10 cellular contexts compared by ENCODE assay signal in the genomic region with DNA sequence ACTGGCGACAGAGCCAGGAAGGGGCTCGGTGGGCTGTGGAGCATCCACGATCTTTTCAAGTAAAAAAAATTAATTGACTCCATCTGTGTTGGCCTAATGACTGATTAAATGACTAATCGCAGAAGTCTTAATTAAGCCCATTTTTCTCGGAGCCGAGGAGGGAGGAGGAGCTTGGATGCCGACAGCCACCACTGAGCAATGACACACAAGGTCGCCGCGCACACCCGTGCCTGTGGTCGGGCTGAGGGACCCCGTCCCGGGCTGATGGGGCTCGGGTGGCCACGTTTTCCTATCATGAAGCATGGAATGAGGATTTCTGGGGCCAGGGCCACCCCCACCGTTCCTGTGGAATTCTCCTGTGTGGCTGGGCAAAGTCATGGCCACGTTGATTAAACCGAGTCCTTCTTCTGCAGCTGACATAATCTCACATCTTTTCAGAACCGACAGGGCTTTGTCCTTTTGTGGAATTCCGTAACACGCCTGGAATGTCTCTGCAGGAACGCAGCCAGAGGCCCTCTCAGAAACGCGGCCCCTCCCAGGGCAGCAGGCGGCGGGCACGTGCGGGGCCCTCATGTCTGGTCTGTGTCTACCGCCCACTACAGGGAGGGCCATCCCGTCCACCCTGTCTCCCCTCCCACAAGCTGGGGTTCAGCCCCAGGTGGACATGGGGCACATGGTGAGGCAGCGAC.
DNase-seq lines count a peak whose midpoint lies in the region; ATAC-seq and TF ChIP-seq lines count a peak whose summit lies in the region.
"Had no signal": no experiment of that assay in that cellular context is flagged by ENCODE, and none has a peak within 500 bp of the region (broad histone marks: within the 10 kb centered on the region; RNA-seq: fewer than 3 reads in every experiment).

No MANE protein-coding gene starts in this region.

- H3K36me3 Mint-ChIP-seq in endodermal cell (ENCODE audit: low read depth) = no peaks in the 10 kb centered on the region
- no peaks in the 10 kb centered on the region for H3K36me3 Mint-ChIP-seq in natural killer cell treated with Interleukin-12 subunit alpha and Interleukin-12 subunit beta and Interleukin-15 and Interleukin-18, amount 100 ng/mL, for 72 hours

- no peak overlapping the region for H3K4me3 Mint-ChIP-seq in endodermal cell
- no peak overlapping the region for H3K4me3 Mint-ChIP-seq in natural killer cell treated with Interleukin-12 subunit alpha and Interleukin-12 subunit beta and Interleukin-15 and Interleukin-18, amount 100 ng/mL, for 72 hours

- H3K27ac ChIP-seq in HEK293 (ENCODE audit: extremely low read depth, low read depth, low read length) (no peak overlapping the region), endodermal cell (ENCODE audit: low read depth, low read length) (peak overlapping the region; percentile 66), A673 (ENCODE audit: low read depth, low read length, poor library complexity, severe bottlenecking) (no peak overlapping the region)

- H3K36me3 ChIP-seq in HEK293 (ENCODE audit: control insufficient read depth in 2 of 2, insufficient read depth in 1 of 2, low read length in 2 of 2) (no peaks in the 10 kb centered on the region), endodermal cell (ENCODE audit: control insufficient read depth, insufficient read depth, low read length) (no peaks in the 10 kb centered on the region), A673 (ENCODE audit: insufficient read depth, low read length, poor library complexity, severe bottlenecking) (no peaks in the 10 kb centered on the region)

- H3K4me1 ChIP-seq in HEK293 (ENCODE audit: control insufficient read depth, insufficient read depth, low read length) = no peaks in the 10 kb centered on the region
- H3K4me1 ChIP-seq in endodermal cell (ENCODE audit: control insufficient read depth, insufficient read depth, low read length) = no peaks in the 10 kb centered on the region
- H3K4me1 ChIP-seq in A673 (ENCODE audit: insufficient read depth, low read length, poor library complexity, severe bottlenecking) = no peaks in the 10 kb centered on the region

- DNase-seq in endodermal cell = no peak
- peak; percentile 63 to 94 for DNase-seq in lower leg skin (ENCODE audit: low spot score in 2 of 2)
- DNase-seq in stromal cell of bone marrow (ENCODE audit: low read depth) = peak; percentile 43
- DNase-seq in stimulated activated CD4-positive, alpha-beta T cell treated with anti-CD3 and anti-CD28 coated beads, Interleukin-15, amount 100 ng/mL, for 24 hours = no peak
- no peak for DNase-seq in natural killer cell treated with Interleukin-12 subunit alpha and Interleukin-12 subunit beta and Interleukin-15 and Interleukin-18, amount 100 ng/mL, for 72 hours (ENCODE audit: low spot score)
- no peak for DNase-seq in A673 (ENCODE audit: low spot score)
- DNase-seq: activated CD4-positive, alpha-beta T cell treated with anti-CD3 and anti-CD28 coated beads for 4 hours; amygdala had no signal

- CTCF ChIA-PET in HEK293 (lab: Yijun Ruan, JAX) (no interaction called here), A673 (lab: Charles Lee) (no interaction called here)

- H3K27me3 ChIP-seq in endodermal cell (ENCODE audit: control insufficient read depth, insufficient read depth, low read length, poor library complexity, severe bottlenecking) (no peaks in the 10 kb centered on the region), A673 (replicated peaks; ENCODE audit: insufficient read depth, low read depth, low read length, poor library complexity) (no peaks in the 10 kb centered on the region)

- intact Hi-C loops in lower leg skin (cut with DNase I; ENCODE audit: low total_unique reads) (no loop called here), A673 (cut with micrococcal nuclease; ENCODE audit: unreplicated experiment) (no loop called here)

- no peak overlapping the region for H3K9ac ChIP-seq in endodermal cell (ENCODE audit: extremely low read depth, low read length, poor library complexity, severe bottlenecking)

- ATAC-seq in GM21723 (IDR thresholded peaks at IDR 0.05; ENCODE audit: unreplicated experiment) = no peak
- no peak for ATAC-seq in natural killer cell treated with Interleukin-12 subunit alpha and Interleukin-12 subunit beta and Interleukin-15 and Interleukin-18, amount 100 ng/mL, for 72 hours

- H3K4me1 Mint-ChIP-seq in endodermal cell = no peaks in the 10 kb centered on the region
- H3K4me1 Mint-ChIP-seq in natural killer cell treated with Interleukin-12 subunit alpha and Interleukin-12 subunit beta and Interleukin-15 and Interleukin-18, amount 100 ng/mL, for 72 hours (ENCODE audit: low read depth in 2 of 2) = peaks cover 0 to 5% of the 10 kb centered on the region in 2 donors

- TF ChIP-seq POLR2A in lower leg skin (IDR thresholded peaks at IDR 0.05) = no peak

- TF ChIP-seq CTCF in HEK293 (tag by site-specific recombination; IDR thresholded peaks at IDR 0.05) (no peak), endodermal cell (conservative IDR thresholded peaks at IDR 0.05) (no peak), lower leg skin (IDR thresholded peaks at IDR 0.05) (no peak), A673 (conservative IDR thresholded peaks at IDR 0.05; ENCODE audit: low read depth, low read length) (no peak)

- POLR2A ChIA-PET in HEK293 (lab: Yijun Ruan, JAX) = no interaction called here
- POLR2A ChIA-PET in A673 (lab: Charles Lee; ENCODE audit: low non-redundant PET) = no interaction called here

- BruUV-seq in A673 (replicated peaks; lab: Mats Ljungman, UMichigan) = no TSS peak

- peaks cover 8% of the 10 kb centered on the region for H3K9me3 Mint-ChIP-seq in endodermal cell
- H3K9me3 Mint-ChIP-seq in natural killer cell treated with Interleukin-12 subunit alpha and Interleukin-12 subunit beta and Interleukin-15 and Interleukin-18, amount 100 ng/mL, for 72 hours = no peaks in the 10 kb centered on the region

- 87 to 94% methylated on average over 24 to 32 of the region's 32 CpGs for WGBS in endodermal cell (ENCODE audit: insufficient coverage in 1 of 2, insufficient read length in 1 of 2), 2 experiments
- WGBS in lower leg skin, 2 donors = 32 to 34% methylated on average over 23 to 32 of the region's 32 CpGs

- H3K27ac Mint-ChIP-seq in endodermal cell = no peak overlapping the region
- H3K27ac Mint-ChIP-seq in natural killer cell treated with Interleukin-12 subunit alpha and Interleukin-12 subunit beta and Interleukin-15 and Interleukin-18, amount 100 ng/mL, for 72 hours = no peak overlapping the region

- H3K9me3 ChIP-seq in HEK293 (ENCODE audit: control insufficient read depth, insufficient read depth, low read depth, low read length) (no peaks in the 10 kb centered on the region), endodermal cell (ENCODE audit: control insufficient read depth, low read length) (no peaks in the 10 kb centered on the region), A673 (ENCODE audit: low read depth, low read length, poor library complexity, severe bottlenecking) (no peaks in the 10 kb centered on the region)

- H3K4me3 ChIP-seq in HEK293 (ENCODE audit: low read depth, low read length) = no peak overlapping the region
- no peak overlapping the region for H3K4me3 ChIP-seq in endodermal cell (ENCODE audit: low read length)
- H3K4me3 ChIP-seq in lower leg skin (ENCODE audit: low read depth, poor library complexity, severe bottlenecking) = no peak overlapping the region
- no peak overlapping the region for H3K4me3 ChIP-seq in A673 (ENCODE audit: low read depth, low read length, poor library complexity, severe bottlenecking)

- peaks cover 3% of the 10 kb centered on the region for H3K27me3 Mint-ChIP-seq in endodermal cell (ENCODE audit: insufficient read depth)
- no peaks in the 10 kb centered on the region for H3K27me3 Mint-ChIP-seq in natural killer cell treated with Interleukin-12 subunit alpha and Interleukin-12 subunit beta and Interleukin-15 and Interleukin-18, amount 100 ng/mL, for 72 hours

TF ChIP-seq in HEK293, 187 proteins besides CTCF, POLR2A, EP300 and RAD21:
- TF ChIP-seq ZNF600 (tag by site-specific recombination; IDR thresholded peaks at IDR 0.05) (peak; percentile 48; the same call in 1 of the 2 replicates), ZBTB7A (tag by site-specific recombination; IDR thresholded peaks at IDR 0.05; ENCODE audit: low read depth) (no peak), ZNF350 (tag by site-specific recombination; IDR thresholded peaks at IDR 0.05) (no peak)
- TF ChIP-seq, protein P1, sequence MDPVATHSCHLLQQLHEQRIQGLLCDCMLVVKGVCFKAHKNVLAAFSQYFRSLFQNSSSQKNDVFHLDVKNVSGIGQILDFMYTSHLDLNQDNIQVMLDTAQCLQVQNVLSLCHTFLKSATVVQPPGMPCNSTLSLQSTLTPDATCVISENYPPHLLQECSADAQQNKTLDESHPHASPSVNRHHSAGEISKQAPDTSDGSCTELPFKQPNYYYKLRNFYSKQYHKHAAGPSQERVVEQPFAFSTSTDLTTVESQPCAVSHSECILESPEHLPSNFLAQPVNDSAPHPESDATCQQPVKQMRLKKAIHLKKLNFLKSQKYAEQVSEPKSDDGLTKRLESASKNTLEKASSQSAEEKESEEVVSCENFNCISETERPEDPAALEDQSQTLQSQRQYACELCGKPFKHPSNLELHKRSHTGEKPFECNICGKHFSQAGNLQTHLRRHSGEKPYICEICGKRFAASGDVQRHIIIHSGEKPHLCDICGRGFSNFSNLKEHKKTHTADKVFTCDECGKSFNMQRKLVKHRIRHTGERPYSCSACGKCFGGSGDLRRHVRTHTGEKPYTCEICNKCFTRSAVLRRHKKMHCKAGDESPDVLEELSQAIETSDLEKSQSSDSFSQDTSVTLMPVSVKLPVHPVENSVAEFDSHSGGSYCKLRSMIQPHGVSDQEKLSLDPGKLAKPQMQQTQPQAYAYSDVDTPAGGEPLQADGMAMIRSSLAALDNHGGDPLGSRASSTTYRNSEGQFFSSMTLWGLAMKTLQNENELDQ (tag by site-specific recombination; IDR thresholded peaks at IDR 0.05; ENCODE audit: low read depth) = no peak

Comparison
In these comparisons a context has a peak if more than half of its experiments do, and no peak if none do; other contexts are left out.
1. DNase-seq: peak in lower leg skin (2 of 2) and stromal cell of bone marrow (single experiment); none in endodermal cell (single experiment), stimulated activated CD4-positive, alpha-beta T cell treated with anti-CD3 and anti-CD28 coated beads, Interleukin-15, amount 100 ng/mL, for 24 hours (single experiment), natural killer cell treated with Interleukin-12 subunit alpha and Interleukin-12 subunit beta and Interleukin-15 and Interleukin-18, amount 100 ng/mL, for 72 hours (single experiment) and A673 (single experiment).